10 cellular contexts compared by ENCODE assay signal in genomic region chr12:20220339-20220738, GRCh38.
DNase-seq lines count a peak whose midpoint lies in the region; ATAC-seq and TF ChIP-seq lines count a peak whose summit lies in the region.
"Had no signal": no experiment of that assay in that cellular context is flagged by ENCODE, and none has a peak within 500 bp of the region (broad histone marks: within the 10 kb centered on the region; RNA-seq: fewer than 3 reads in every experiment).

No MANE protein-coding gene starts in this region.

- ATAC-seq in Right ventricle myocardium superior (ENCODE audit: poor library complexity) (peak; percentile 48), PC-3 (peak; percentile 29; the same call in 1 of the 2 replicates), GM21423 (IDR thresholded peaks at IDR 0.05; ENCODE audit: unreplicated experiment) (no peak)

- no peaks in the 10 kb centered on the region for H4K20me1 ChIP-seq in PC-3 (ENCODE audit: low read length)

- no peaks in the 10 kb centered on the region for H3F3A ChIP-seq in PC-3 (ENCODE audit: low read length, unreplicated experiment)

- no peak overlapping the region for H3K27ac ChIP-seq in PC-3 (ENCODE audit: low read length)
- H3K27ac ChIP-seq in CD8-positive, alpha-beta memory T cell (ENCODE audit: low read depth, low read length) = no peak overlapping the region

- H3K9me3 Mint-ChIP-seq in CD8-positive, alpha-beta memory T cell = peaks cover 0 to 4% (median 0%) of the 10 kb centered on the region in 5 donors

- no peak overlapping the region for H3K4me3 Mint-ChIP-seq in CD8-positive, alpha-beta memory T cell
- H3K4me3 Mint-ChIP-seq: naive B cell had no signal

- peak; percentile 54 for TF ChIP-seq CTCF in PC-3 (conservative IDR thresholded peaks at IDR 0.05; ENCODE audit: low read depth, low read length)

- H3K9ac ChIP-seq in PC-3 (ENCODE audit: low read length) = no peak overlapping the region

- H3K27me3 ChIP-seq in PC-3 (ENCODE audit: low read length) = no peaks in the 10 kb centered on the region
- H3K27me3 ChIP-seq in CD8-positive, alpha-beta memory T cell (ENCODE audit: insufficient read depth, low read length, poor library complexity, severe bottlenecking) = no peaks in the 10 kb centered on the region

- H3K4me1 ChIP-seq in PC-3 (ENCODE audit: insufficient read depth, low read length) = no peaks in the 10 kb centered on the region
- no peaks in the 10 kb centered on the region for H3K4me1 ChIP-seq in CD8-positive, alpha-beta memory T cell (ENCODE audit: insufficient read depth, low read length)

- H3K36me3 ChIP-seq in PC-3 (ENCODE audit: low read depth, low read length) = no peaks in the 10 kb centered on the region
- H3K36me3 ChIP-seq in CD8-positive, alpha-beta memory T cell (ENCODE audit: insufficient read depth, low read length) = no peaks in the 10 kb centered on the region

- H3K4me1 Mint-ChIP-seq in CD8-positive, alpha-beta memory T cell = no peaks in the 10 kb centered on the region
- H3K4me1 Mint-ChIP-seq: naive B cell had no signal

- H3K4me2 ChIP-seq in PC-3 (ENCODE audit: low read length) = no peak overlapping the region

- intact Hi-C loops in Right ventricle myocardium superior (cut with DNase I) (no loop called here), cardiac septum (cut with DNase I) (no loop called here), PC-3 (cut with micrococcal nuclease) (no loop called here)

- no peaks in the 10 kb centered on the region for H3K79me2 ChIP-seq in PC-3 (ENCODE audit: low read length)

- POLR2A ChIA-PET in PC-3 (lab: Charles Lee; ENCODE audit: unreplicated experiment) = interaction anchor here (0.6 kb wide), 1 partner anchor 1471 kb away, joined by 5 read pairs; no protein-coding TSS in a partner anchor
- POLR2A ChIA-PET in CD8-positive, alpha-beta memory T cell (lab: Charles Lee) = no interaction called here

- DNase-seq in Right ventricle myocardium superior = no peak
- no peak for DNase-seq in cardiac septum (ENCODE audit: low spot score)
- DNase-seq in PC-3 = peak; percentile 48
- DNase-seq in glomerular endothelial cell (ENCODE audit: extremely low read depth, low read depth, low spot score) = peak; percentile 66
- DNase-seq in CD8-positive, alpha-beta memory T cell = no peak
- DNase-seq in ecto neural progenitor cell (ENCODE audit: low spot score) = no peak
- no peak for DNase-seq in NCI-H1694 treated with DMSO at 0.1 percent for 48 hours (lab: John Stamatoyannopoulos, UW)
- DNase-seq: activated effector memory CD4-positive, alpha-beta T cell treated with anti-CD3 and anti-CD28 coated beads, Interleukin-2, amount 50 U/mL, for 16 hours; naive B cell had no signal

- no peaks in the 10 kb centered on the region for H3K9me3 ChIP-seq in PC-3 (ENCODE audit: low read length)
- H3K9me3 ChIP-seq in CD8-positive, alpha-beta memory T cell (ENCODE audit: low read length) = no peaks in the 10 kb centered on the region

- H2AFZ ChIP-seq in PC-3 (ENCODE audit: low read length) = no peak overlapping the region

- no peaks in the 10 kb centered on the region for H3K27me3 Mint-ChIP-seq in CD8-positive, alpha-beta memory T cell
- H3K27me3 Mint-ChIP-seq: naive B cell had no signal

- H3K27ac Mint-ChIP-seq in CD8-positive, alpha-beta memory T cell = no peak overlapping the region
- H3K27ac Mint-ChIP-seq: naive B cell had no signal

- H3K4me3 ChIP-seq in PC-3 (ENCODE audit: low read length) = no peak overlapping the region
- H3K4me3 ChIP-seq in CD8-positive, alpha-beta memory T cell (ENCODE audit: low read length) = no peak overlapping the region

- BruUV-seq in PC-3 (replicated peaks; lab: Mats Ljungman, UMichigan) = no TSS peak

- no peaks in the 10 kb centered on the region for H3K9me2 ChIP-seq in PC-3 (replicated peaks; ENCODE audit: low read length)

- CTCF ChIA-PET in PC-3 (lab: Charles Lee) = no interaction called here
- CTCF ChIA-PET in CD8-positive, alpha-beta memory T cell (lab: Charles Lee) = no interaction called here

- H3K36me3 Mint-ChIP-seq in CD8-positive, alpha-beta memory T cell = peaks cover 0 to 2% (median 0%) of the 10 kb centered on the region in 3 donors
- H3K36me3 Mint-ChIP-seq: naive B cell had no signal

Comparison
In these comparisons a context has a peak if more than half of its experiments do, and no peak if none do; other contexts are left out.
1. DNase-seq: peak in PC-3 (single experiment) and glomerular endothelial cell (single experiment); none in Right ventricle myocardium superior (single experiment), cardiac septum (single experiment), CD8-positive, alpha-beta memory T cell (0 of 5), ecto neural progenitor cell (single experiment) and NCI-H1694 treated with DMSO at 0.1 percent for 48 hours (single experiment).